ENCODE assay signal across 8 cellular contexts in the genomic region with DNA sequence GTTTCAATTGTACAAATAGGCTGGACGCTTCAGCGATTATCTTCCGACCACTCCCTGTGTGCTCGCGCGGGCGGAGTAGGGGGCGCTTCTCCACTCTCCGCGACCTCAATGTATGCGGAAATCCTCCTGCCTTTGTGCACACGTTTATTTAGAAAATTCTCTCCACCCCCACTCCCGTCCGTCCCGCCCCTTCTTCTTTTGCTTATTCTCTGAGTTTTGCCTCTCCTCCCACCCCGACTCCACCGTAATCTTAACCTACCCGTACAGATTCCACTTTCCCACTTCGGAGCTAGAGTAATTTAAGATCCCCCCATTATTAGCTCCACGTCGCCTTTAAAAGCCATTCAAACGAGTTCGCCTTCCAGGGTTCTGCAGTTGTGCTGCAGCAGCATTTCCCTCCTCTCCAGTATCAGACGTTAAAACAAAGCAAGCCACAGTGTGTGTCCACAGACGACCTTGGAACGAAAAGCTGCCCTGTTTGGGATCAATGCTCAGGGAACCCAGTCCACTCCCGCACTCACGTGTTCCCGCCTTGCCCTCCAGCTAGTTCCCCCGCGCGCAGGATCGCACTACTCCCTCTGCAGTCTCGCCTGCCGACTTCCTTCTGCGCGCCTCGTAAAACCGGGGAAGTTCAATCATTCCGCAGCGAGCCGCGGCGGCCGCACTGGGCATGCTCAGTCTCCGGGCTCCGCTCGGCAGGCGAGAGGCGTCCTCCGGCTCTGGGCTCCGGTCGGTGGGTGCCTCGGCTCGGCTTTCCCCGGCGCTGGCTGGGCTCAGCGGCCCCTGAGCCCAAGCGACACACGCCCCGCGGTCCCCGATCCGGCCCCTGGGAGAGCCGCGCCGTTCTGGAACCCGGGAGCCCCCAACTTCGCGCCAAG. TPM values are rescaled to one million over a fixed set of nuclear protein-coding genes. Genes with fewer than 3 reads are reported as not detected.
DNase-seq lines count a peak whose midpoint lies in the region; ATAC-seq and TF ChIP-seq lines count a peak whose summit lies in the region.

A gene with protein sequence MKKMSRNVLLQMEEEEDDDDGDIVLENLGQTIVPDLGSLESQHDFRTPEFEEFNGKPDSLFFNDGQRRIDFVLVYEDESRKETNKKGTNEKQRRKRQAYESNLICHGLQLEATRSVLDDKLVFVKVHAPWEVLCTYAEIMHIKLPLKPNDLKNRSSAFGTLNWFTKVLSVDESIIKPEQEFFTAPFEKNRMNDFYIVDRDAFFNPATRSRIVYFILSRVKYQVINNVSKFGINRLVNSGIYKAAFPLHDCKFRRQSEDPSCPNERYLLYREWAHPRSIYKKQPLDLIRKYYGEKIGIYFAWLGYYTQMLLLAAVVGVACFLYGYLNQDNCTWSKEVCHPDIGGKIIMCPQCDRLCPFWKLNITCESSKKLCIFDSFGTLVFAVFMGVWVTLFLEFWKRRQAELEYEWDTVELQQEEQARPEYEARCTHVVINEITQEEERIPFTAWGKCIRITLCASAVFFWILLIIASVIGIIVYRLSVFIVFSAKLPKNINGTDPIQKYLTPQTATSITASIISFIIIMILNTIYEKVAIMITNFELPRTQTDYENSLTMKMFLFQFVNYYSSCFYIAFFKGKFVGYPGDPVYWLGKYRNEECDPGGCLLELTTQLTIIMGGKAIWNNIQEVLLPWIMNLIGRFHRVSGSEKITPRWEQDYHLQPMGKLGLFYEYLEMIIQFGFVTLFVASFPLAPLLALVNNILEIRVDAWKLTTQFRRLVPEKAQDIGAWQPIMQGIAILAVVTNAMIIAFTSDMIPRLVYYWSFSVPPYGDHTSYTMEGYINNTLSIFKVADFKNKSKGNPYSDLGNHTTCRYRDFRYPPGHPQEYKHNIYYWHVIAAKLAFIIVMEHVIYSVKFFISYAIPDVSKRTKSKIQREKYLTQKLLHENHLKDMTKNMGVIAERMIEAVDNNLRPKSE (plus strand): TSS at position 677 of the 878 bp plus-strand sequence. CDS start 227 bp downstream, outside the sequence.

- peak within 1 kb of the TSS; percentile 95 for H3K27ac Mint-ChIP-seq in activated T-cell treated with anti-CD3 and anti-CD28 coated beads, Interleukin-2, amount 50 U/mL, for 24 hours

- peaks cover 12% of the 10 kb centered on the region for H3K36me3 Mint-ChIP-seq in activated T-cell treated with anti-CD3 and anti-CD28 coated beads, Interleukin-2, amount 50 U/mL, for 24 hours (ENCODE audit: low read depth)

- DNase-seq in DMS79 treated with DMSO at 0.1 percent for 48 hours (lab: John Stamatoyannopoulos, UW) (peak; percentile 83), Panc1 (ENCODE audit: low read depth, low spot score) (no peak)
- peak; percentile 86 for DNase-seq in Jurkat, Clone E6-1 (ENCODE audit: low read depth, low spot score)
- peak; percentile 88 for DNase-seq in activated T-cell treated with anti-CD3 and anti-CD28 coated beads, Interleukin-2, amount 50 U/mL, for 24 hours
- DNase-seq in stimulated activated CD8-positive, alpha-beta memory T cell treated with anti-CD3 and anti-CD28 coated beads, Interleukin-7, amount 100 ng/mL, for 48 hours (ENCODE audit: extremely low read depth in 1 of 2, low read depth in 1 of 2) = peak; percentile 63 to 77

- H3K36me3 ChIP-seq in Panc1 (ENCODE audit: control insufficient read depth, insufficient read depth, low read length) (peaks cover 2% of the 10 kb centered on the region; the same call in 1 of the 2 replicates), esophagus (ENCODE audit: control insufficient read depth in 2 of 2, insufficient read depth in 2 of 2, low read length in 1 of 2) (no peaks in the 10 kb centered on the region), muscle layer of duodenum (ENCODE audit: control insufficient read depth in 1 of 2, insufficient read depth in 2 of 2, low read length in 2 of 2) (no peaks in the 10 kb centered on the region)

- intact Hi-C loops in Panc1 (cut with micrococcal nuclease; ENCODE audit: unreplicated experiment) = no loop called here

- peak; percentile 62 for TF ChIP-seq CTCF in Panc1 (IDR thresholded peaks at IDR 0.05)

- H3K27ac ChIP-seq in Panc1 (ENCODE audit: low read length) = peak within 1 kb of the TSS; percentile 98
- peak within 1 kb of the TSS; percentile 95 to 97 for H3K27ac ChIP-seq in esophagus (ENCODE audit: low read depth in 2 of 2, low read length in 1 of 2)
- peak within 1 kb of the TSS; percentile 96 for H3K27ac ChIP-seq in muscle layer of duodenum (ENCODE audit: low read length)

- H3K4me1 ChIP-seq in Panc1 (ENCODE audit: control insufficient read depth, insufficient read depth, low read length) = peaks cover 24% of the 10 kb centered on the region
- peaks cover 2 to 5% of the 10 kb centered on the region in 2 donors for H3K4me1 ChIP-seq in esophagus (ENCODE audit: control insufficient read depth in 2 of 2, insufficient read depth in 2 of 2, low read length in 1 of 2)
- peaks cover 11 to 14% of the 10 kb centered on the region in 2 donors for H3K4me1 ChIP-seq in muscle layer of duodenum (ENCODE audit: control insufficient read depth in 1 of 2, insufficient read depth in 2 of 2, low read length in 2 of 2)

- no peaks in the 10 kb centered on the region for H3K27me3 ChIP-seq in Panc1 (ENCODE audit: control insufficient read depth, insufficient read depth, low read length)
- H3K27me3 ChIP-seq in esophagus (ENCODE audit: control insufficient read depth in 1 of 2, insufficient read depth in 2 of 2, low read length in 2 of 2) = no peaks in the 10 kb centered on the region
- no peaks in the 10 kb centered on the region for H3K27me3 ChIP-seq in muscle layer of duodenum (ENCODE audit: low read depth, low read length)

- no peaks in the 10 kb centered on the region for H3K9me3 Mint-ChIP-seq in activated T-cell treated with anti-CD3 and anti-CD28 coated beads, Interleukin-2, amount 50 U/mL, for 24 hours

- in situ Hi-C loops in Panc1 (cut with HindIII; ENCODE audit: low pct_unique_long_range_greater_than_20kb, low sequenced_read_pairs) = no loop called here

- H3K9me3 ChIP-seq in Panc1 (ENCODE audit: control insufficient read depth, insufficient read depth, low read depth, low read length) (no peaks in the 10 kb centered on the region), esophagus (ENCODE audit: control insufficient read depth in 2 of 2, insufficient read depth in 1 of 2, low read depth in 1 of 2, low read length in 1 of 2) (no peaks in the 10 kb centered on the region), muscle layer of duodenum (ENCODE audit: control insufficient read depth in 1 of 2, low read length in 2 of 2) (no peaks in the 10 kb centered on the region)

- BruUV-seq in Panc1 (replicated peaks; lab: Mats Ljungman, UMichigan) = no TSS peak

- peak within 1 kb of the TSS; percentile 85 for H3K4me3 Mint-ChIP-seq in activated T-cell treated with anti-CD3 and anti-CD28 coated beads, Interleukin-2, amount 50 U/mL, for 24 hours

- H3K27me3 Mint-ChIP-seq in activated T-cell treated with anti-CD3 and anti-CD28 coated beads, Interleukin-2, amount 50 U/mL, for 24 hours = no peaks in the 10 kb centered on the region

- ATAC-seq in GM21717 (IDR thresholded peaks at IDR 0.05; ENCODE audit: unreplicated experiment) (peak; percentile 83), Panc1 (peak; percentile 88)

- peak within 1 kb of the TSS; percentile 89 for H3K4me3 ChIP-seq in Jurkat, Clone E6-1 (ENCODE audit: low read length)
- H3K4me3 ChIP-seq in Panc1 (ENCODE audit: low read depth in 2 of 2, low read length in 2 of 2) = peak within 1 kb of the TSS; percentile 80 to 85
- H3K4me3 ChIP-seq in esophagus (ENCODE audit: low read depth in 1 of 2, low read length in 2 of 2) = peak within 1 kb of the TSS; percentile 77 to 83
- H3K4me3 ChIP-seq in muscle layer of duodenum (ENCODE audit: low read depth in 1 of 2, low read length in 2 of 2) = peak within 1 kb of the TSS; percentile 84 to 98

- CTCF ChIA-PET in Panc1 (lab: Charles Lee) = interaction anchor here (0.6 to 0.7 kb wide), 2 partner anchors 12 to 27 kb away, joined by 3 to 9 read pairs; no protein-coding TSS in a partner anchor

- peaks cover 46% of the 10 kb centered on the region for H3K4me1 Mint-ChIP-seq in activated T-cell treated with anti-CD3 and anti-CD28 coated beads, Interleukin-2, amount 50 U/mL, for 24 hours (ENCODE audit: low read depth)

- 0% methylated on average over 70 of the region's 70 CpGs for WGBS in esophagus, 2 donors

- POLR2A ChIA-PET in Panc1 (lab: Charles Lee) = interaction anchor here (0.7 to 0.8 kb wide), 2 partner anchors 17 to 309 kb away, joined by 3 to 6 read pairs; no protein-coding TSS in a partner anchor

RNA-seq across cellular contexts. Expression of the gene that starts here (rescaled TPM):
- polyA plus RNA-seq in Jurkat, Clone E6-1 (2012; ENCODE audit: insufficient read depth, insufficient read length) = 22.3 TPM
- 120 TPM for total RNA-seq in Panc1 (2021; ENCODE audit: unreplicated experiment)
- 63.7 TPM for polyA plus RNA-seq in Panc1 (2012; ENCODE audit: insufficient read length)
- polyA plus RNA-seq in esophagus = 1 to 10 TPM; 2.6 to 6.9 TPM
